ENCODE assay signal across 9 cellular contexts in the genomic region with DNA sequence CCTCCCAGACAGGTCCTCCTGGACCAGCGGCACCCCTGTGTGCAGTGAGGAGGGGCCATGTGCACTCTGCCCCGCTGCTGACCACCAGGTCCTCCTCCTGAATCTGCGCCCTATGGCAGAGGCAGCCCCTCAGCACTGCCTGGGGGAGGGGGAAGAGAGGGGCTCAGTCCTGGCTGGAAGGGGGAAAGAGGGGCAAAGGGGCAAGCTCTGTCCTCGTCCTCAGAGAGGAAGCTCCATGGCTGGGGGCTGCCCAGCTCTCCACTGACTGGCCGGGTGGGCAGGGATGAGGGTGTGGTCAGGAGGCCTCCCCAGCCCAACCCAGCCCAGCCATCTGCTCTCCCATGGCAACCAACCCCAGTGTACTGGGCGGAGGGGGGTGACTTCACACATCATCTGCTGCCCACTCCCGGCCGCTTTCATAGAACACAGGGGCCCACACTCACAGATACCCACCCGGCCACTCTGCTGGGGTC. TPM values are rescaled to one million over a fixed set of nuclear protein-coding genes. Genes with fewer than 3 reads are reported as not detected.
DNase-seq lines count a peak whose midpoint lies in the region; ATAC-seq, FAIRE-seq and TF ChIP-seq lines count a peak whose summit lies in the region.
"Had no signal": no experiment of that assay in that cellular context is flagged by ENCODE, and none has a peak within 500 bp of the region (broad histone marks: within the 10 kb centered on the region; RNA-seq: fewer than 3 reads in every experiment).

No MANE protein-coding gene starts in this region.

- H2BK5ac ChIP-seq in H9 (ENCODE audit: insufficient read length, low read length), result no peak overlapping the region

- H3K36me3 Mint-ChIP-seq in H9 (ENCODE audit: insufficient read depth in 1 of 3, low read depth in 3 of 3) (peaks cover 0 to 6% (median 0%) of the 10 kb centered on the region in 3 experiments; a peak in 3 of 7 replicates), astrocyte (ENCODE audit: low read depth, unreplicated experiment) (peaks cover 2% of the 10 kb centered on the region)

- no peak overlapping the region for H2BK12ac ChIP-seq in H9 (ENCODE audit: insufficient read length, low read depth, low read length)

- H3K9ac ChIP-seq in H9 (ENCODE audit: extremely low read depth, insufficient read length, low read length) (no peak overlapping the region), astrocyte (ENCODE audit: low read length) (peak overlapping the region; percentile 68)

- peaks cover 5% of the 10 kb centered on the region for H3K79me1 ChIP-seq in H9 (ENCODE audit: insufficient read depth, low read depth, low read length, poor library complexity, severe bottlenecking)

- H3K4me2 ChIP-seq in H9 (ENCODE audit: insufficient read depth, insufficient read length, low read length) (no peak overlapping the region), astrocyte (ENCODE audit: low read length) (peak overlapping the region; percentile 59)

- H3K9me3 Mint-ChIP-seq in H9 (no peaks in the 10 kb centered on the region), astrocyte (ENCODE audit: unreplicated experiment) (no peaks in the 10 kb centered on the region)

- peaks cover 68 to 73% of the 10 kb centered on the region in 2 experiments for H3K4me1 Mint-ChIP-seq in H9
- peaks cover 64% of the 10 kb centered on the region for H3K4me1 Mint-ChIP-seq in astrocyte (ENCODE audit: low read depth, unreplicated experiment)

- peaks cover 7% of the 10 kb centered on the region for H3K23me2 ChIP-seq in H9 (ENCODE audit: insufficient read length, low read depth, low read length, poor library complexity, severe bottlenecking)

- H3K27ac ChIP-seq in H9 (ENCODE audit: insufficient read length, low read depth, low read length), result no peak overlapping the region
- H3K27ac ChIP-seq in astrocyte (ENCODE audit: low read depth, low read length), result peak overlapping the region; percentile 55
- H3K27ac ChIP-seq in skin epidermis, result peak overlapping the region in 16 of 21 experiments; percentile 7 to 86 (median 66)
- peak overlapping the region in 1 of 2 donors; percentile 19 for H3K27ac ChIP-seq in small intestine (ENCODE audit: low read depth in 1 of 2, low read length in 1 of 2)

- ATAC-seq in HG02571 (IDR thresholded peaks at IDR 0.05; ENCODE audit: unreplicated experiment) (no peak), GM21723 (IDR thresholded peaks at IDR 0.05; ENCODE audit: unreplicated experiment) (no peak)

- H4K20me1 ChIP-seq in H9 (ENCODE audit: control insufficient read depth, insufficient read depth, insufficient read length) (no peaks in the 10 kb centered on the region), astrocyte (ENCODE audit: insufficient read depth, low read length) (peaks cover 95% of the 10 kb centered on the region)

- TF ChIP-seq CTCF in H9 (conservative IDR thresholded peaks at IDR 0.05) (no peak), astrocyte (IDR thresholded peaks at IDR 0.05; ENCODE audit: insufficient read depth, low read depth, low read length) (no peak)

- H3K23ac ChIP-seq in H9 (ENCODE audit: insufficient read length, low read depth, low read length), result no peak overlapping the region

- H3K18ac ChIP-seq in H9 (ENCODE audit: insufficient read length, low read depth, low read length), result no peak overlapping the region

- WGBS in H9 (ENCODE audit: extremely low coverage, insufficient read length, low lambda C conversion rate), result no CpG with 5 or more reads among the region's 9 CpGs
- WGBS in small intestine, 3 donors, result 49 to 60% (median 60%) methylated on average over 8 to 9 of the region's 9 CpGs

- H3K4me3 ChIP-seq in astrocyte (ENCODE audit: insufficient read depth, low read depth, low read length) (no peak overlapping the region), iPS-18c (ENCODE audit: insufficient read depth, low read depth, low read length) (peak overlapping the region; percentile 28; the same call in 1 of the 2 replicates), skin epidermis (no peak overlapping the region), small intestine (ENCODE audit: low read depth in 1 of 2, low read length in 2 of 2) (no peak overlapping the region)

- H4K5ac ChIP-seq in H9 (ENCODE audit: insufficient read length, low read depth, low read length), result no peak overlapping the region

- no peaks in the 10 kb centered on the region for H3K36me3 ChIP-seq in astrocyte (ENCODE audit: insufficient read depth, low read length)
- H3K36me3 ChIP-seq in small intestine (ENCODE audit: control insufficient read depth in 2 of 2, insufficient read depth in 2 of 2, low read length in 2 of 2), result no peaks in the 10 kb centered on the region

- H3K4ac ChIP-seq in H9 (ENCODE audit: low read depth, low read length), result no peak overlapping the region

- no peak overlapping the region for H4K91ac ChIP-seq in H9 (ENCODE audit: insufficient read length, low read depth, low read length)

- H2AK5ac ChIP-seq in H9 (ENCODE audit: insufficient read length, low read length), result no peak overlapping the region

- no peaks in the 10 kb centered on the region for H3K27me3 ChIP-seq in H9 (ENCODE audit: insufficient read depth, low read length)
- H3K27me3 ChIP-seq in astrocyte (ENCODE audit: insufficient read depth, low read length), result no peaks in the 10 kb centered on the region
- H3K27me3 ChIP-seq in small intestine (ENCODE audit: control insufficient read depth in 2 of 2, insufficient read depth in 2 of 2, low read length in 2 of 2), result no peaks in the 10 kb centered on the region

- no peaks in the 10 kb centered on the region for H3K9me3 ChIP-seq in H9 (ENCODE audit: control insufficient read depth, low read depth, low read length)
- no peaks in the 10 kb centered on the region for H3K9me3 ChIP-seq in astrocyte (ENCODE audit: insufficient read depth, low read depth, low read length)
- H3K9me3 ChIP-seq in iPS-18c (ENCODE audit: control insufficient read depth, insufficient read depth, low read length), result no peaks in the 10 kb centered on the region
- no peaks in the 10 kb centered on the region for H3K9me3 ChIP-seq in small intestine (ENCODE audit: control insufficient read depth, low read depth)

- H3K27ac Mint-ChIP-seq in H9, result peak overlapping the region; percentile 55 to 93 (median 64); a peak in 4 of 7 replicates
- peak overlapping the region; percentile 81 for H3K27ac Mint-ChIP-seq in astrocyte (ENCODE audit: unreplicated experiment)

- DNase-seq in H9, result peak; percentile 69
- no peak for DNase-seq in astrocyte (ENCODE audit: low read depth)
- no peak for DNase-seq in small intestine
- no peak for DNase-seq in DMS114 treated with DMSO at 0.1 percent for 48 hours (lab: John Stamatoyannopoulos, UW; ENCODE audit: unreplicated experiment)
- DNase-seq: NCI-H526 treated with DMSO at 0.1 percent for 48 hours had no signal

- H3K79me2 ChIP-seq in H9 (ENCODE audit: insufficient read depth, low read length) (peaks cover 17% of the 10 kb centered on the region; the same call in 1 of the 2 replicates), astrocyte (ENCODE audit: insufficient read depth, low read length) (peaks cover 99% of the 10 kb centered on the region)

- H3K27me3 Mint-ChIP-seq in H9 (ENCODE audit: low read depth) (no peaks in the 10 kb centered on the region), astrocyte (ENCODE audit: low read depth, unreplicated experiment) (no peaks in the 10 kb centered on the region)

- no peak overlapping the region for H2BK120ac ChIP-seq in H9 (ENCODE audit: low read depth, low read length, poor library complexity, severe bottlenecking)

- FAIRE-seq in astrocyte (lab: Jason Lieb, UNC), result no peak
- FAIRE-seq in small intestine (lab: Jason Lieb, UNC), result no peak

- H3K56ac ChIP-seq in H9 (ENCODE audit: insufficient read length, low read depth, low read length), result no peak overlapping the region

- peak overlapping the region; percentile 9; the same call in 1 of the 2 replicates for H3K14ac ChIP-seq in H9 (ENCODE audit: insufficient read depth, low read length)

- H4K8ac ChIP-seq in H9 (replicated peaks; ENCODE audit: insufficient read length, low read depth, low read length), result no peak overlapping the region

- H3K4me1 ChIP-seq in H9 (ENCODE audit: insufficient read depth, low read length) (peaks cover 26% of the 10 kb centered on the region; the same call in 1 of the 2 replicates), astrocyte (ENCODE audit: insufficient read depth, low read length) (peaks cover 60% of the 10 kb centered on the region), small intestine (ENCODE audit: control insufficient read depth in 2 of 2, insufficient read depth in 1 of 2, low read depth in 1 of 2, low read length in 1 of 2) (peaks cover 2 to 4% of the 10 kb centered on the region in 2 donors)

- H2AFZ ChIP-seq in H9 (ENCODE audit: low read length) (no peak overlapping the region), astrocyte (ENCODE audit: low read depth, low read length) (no peak overlapping the region)

- no peak overlapping the region for H2BK15ac ChIP-seq in H9 (ENCODE audit: low read depth, low read length)

- H2BK20ac ChIP-seq in H9 (ENCODE audit: low read depth, low read length, poor library complexity, severe bottlenecking), result no peak overlapping the region

- peak overlapping the region in 1 of 2 experiments; percentile 40; a peak in 1 of 5 replicates for H3K4me3 Mint-ChIP-seq in H9
- no peak overlapping the region for H3K4me3 Mint-ChIP-seq in astrocyte (ENCODE audit: unreplicated experiment)

- no peak overlapping the region for H3T11ph ChIP-seq in H9 (ENCODE audit: low read length)

RNA-seq across cellular contexts. Expression of a gene that starts 5.5 kb away (rescaled TPM):
- 97.1 and 102 TPM in 2 replicates for total RNA-seq in H9 (2021)
- total RNA-seq in astrocyte, result 241 and 296 TPM in 2 replicates
- 100 to 1,000 TPM in 1 of 3 donors, 10 to 100 TPM in 2; 61.1 to 105 (median 94.2) TPM for polyA plus RNA-seq in small intestine

RNA-seq across cellular contexts. Expression of a gene that starts 38.1 kb away (rescaled TPM):
- total RNA-seq in H9 (2021), result not detected in 2 replicates
- total RNA-seq in astrocyte, result not detected in 2 replicates
- 10 to 100 TPM in 1 of 3 donors, 1 to 10 TPM in 1, under 1 TPM in 1; 0.27 to 23.7 (median 7.0) TPM for polyA plus RNA-seq in small intestine

RNA-seq across cellular contexts. Expression of a gene that starts 49.9 kb away (rescaled TPM):
- total RNA-seq in H9 (2021), result not detected in 2 replicates
- 0.43 TPM in 1 of 2 replicates, not detected in the other for total RNA-seq in astrocyte
- 10 to 100 TPM in 2 of 3 donors, under 1 TPM in 1; 0.34 to 19.2 (median 13.0) TPM for polyA plus RNA-seq in small intestine
